ENCODE assay signal across 1 cellular context in genomic region chr3:167732313-167733065, GRCh38.
TF ChIP-seq lines count a peak whose summit lies in the region.

No MANE protein-coding gene starts in this region.

TF ChIP-seq in K562, 482 proteins besides CTCF, POLR2A, EP300 and RAD21 (continued from another document):
- no peak for TF ChIP-seq BRF2 (IDR thresholded peaks at IDR 0.05; ENCODE audit: borderline replicate concordance, insufficient read depth, insufficient read length)
TF ChIP-seq in K562: peak in this region for 29.
